ENCODE assay signal across 1 cellular context in the genomic region with DNA sequence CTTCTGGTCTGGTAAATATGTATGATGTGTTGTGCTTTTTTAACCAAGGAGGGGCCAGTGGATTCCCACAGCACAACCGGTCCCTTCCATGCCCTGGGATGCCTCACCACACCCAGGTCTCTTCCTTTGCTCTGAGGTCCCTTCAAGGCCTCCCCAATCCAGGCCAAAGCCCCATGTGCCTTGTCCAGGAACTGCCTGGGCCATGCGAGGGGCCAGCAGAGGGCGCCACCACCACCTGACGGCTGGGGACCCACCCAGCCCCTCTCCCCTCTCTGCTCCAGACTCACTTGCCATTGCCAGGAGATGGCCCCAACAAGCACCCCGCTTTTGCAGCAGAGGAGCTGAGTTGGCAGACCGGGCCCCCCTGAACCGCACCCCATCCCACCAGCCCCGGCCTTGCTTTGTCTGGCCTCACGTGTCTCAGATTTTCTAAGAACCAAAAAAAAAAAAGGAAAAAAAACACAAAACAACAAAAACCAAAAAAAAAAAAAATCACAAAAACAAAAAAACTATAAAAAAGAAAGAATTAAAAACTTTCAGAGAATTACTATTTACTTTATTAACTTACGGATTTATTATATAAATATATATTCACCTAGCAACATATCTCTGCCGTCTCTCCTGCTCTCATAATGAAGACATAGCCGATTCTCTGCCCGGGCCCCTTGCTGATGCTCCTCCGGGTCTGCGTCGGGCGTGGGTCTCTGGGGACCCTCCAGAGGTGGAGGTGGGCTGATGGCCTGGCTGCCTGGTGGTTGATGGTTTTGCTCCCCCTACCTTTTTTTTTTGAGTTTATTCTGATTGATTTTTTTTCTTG.
A peak's percentile ranks its signal among the peaks of the same experiment; 100 is the strongest.
TF ChIP-seq lines count a peak whose summit lies in the region.

No MANE protein-coding gene starts in this region.

TF ChIP-seq in A549, 52 proteins besides CTCF, POLR2A, EP300 and RAD21 (continued from another document):
- no peak for TF ChIP-seq EHMT2 (IDR thresholded peaks at IDR 0.05; ENCODE audit: low read depth)
- peak; percentile 97 for TF ChIP-seq SMC3 (IDR thresholded peaks at IDR 0.05)
- TF ChIP-seq, protein P1, sequence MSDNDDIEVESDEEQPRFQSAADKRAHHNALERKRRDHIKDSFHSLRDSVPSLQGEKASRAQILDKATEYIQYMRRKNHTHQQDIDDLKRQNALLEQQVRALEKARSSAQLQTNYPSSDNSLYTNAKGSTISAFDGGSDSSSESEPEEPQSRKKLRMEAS (IDR thresholded peaks at IDR 0.05), result peak; percentile 94
- no peak for TF ChIP-seq MAFK (IDR thresholded peaks at IDR 0.05; ENCODE audit: partially characterized antibody)
- TF ChIP-seq HOXA7 (CRISPR knock-in tag; IDR thresholded peaks at IDR 0.05), result peak; percentile 82
- TF ChIP-seq, protein P2, sequence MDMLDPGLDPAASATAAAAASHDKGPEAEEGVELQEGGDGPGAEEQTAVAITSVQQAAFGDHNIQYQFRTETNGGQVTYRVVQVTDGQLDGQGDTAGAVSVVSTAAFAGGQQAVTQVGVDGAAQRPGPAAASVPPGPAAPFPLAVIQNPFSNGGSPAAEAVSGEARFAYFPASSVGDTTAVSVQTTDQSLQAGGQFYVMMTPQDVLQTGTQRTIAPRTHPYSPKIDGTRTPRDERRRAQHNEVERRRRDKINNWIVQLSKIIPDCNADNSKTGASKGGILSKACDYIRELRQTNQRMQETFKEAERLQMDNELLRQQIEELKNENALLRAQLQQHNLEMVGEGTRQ (IDR thresholded peaks at IDR 0.05), result 0 out of 2 replicates have a peak, but pooled peaks have one; percentile 13
- no peak for TF ChIP-seq NFE2L2 (conservative IDR thresholded peaks at IDR 0.05; ENCODE audit: low read length)
- TF ChIP-seq, protein P3, sequence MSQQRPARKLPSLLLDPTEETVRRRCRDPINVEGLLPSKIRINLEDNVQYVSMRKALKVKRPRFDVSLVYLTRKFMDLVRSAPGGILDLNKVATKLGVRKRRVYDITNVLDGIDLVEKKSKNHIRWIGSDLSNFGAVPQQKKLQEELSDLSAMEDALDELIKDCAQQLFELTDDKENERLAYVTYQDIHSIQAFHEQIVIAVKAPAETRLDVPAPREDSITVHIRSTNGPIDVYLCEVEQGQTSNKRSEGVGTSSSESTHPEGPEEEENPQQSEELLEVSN (IDR thresholded peaks at IDR 0.05; ENCODE audit: borderline replicate concordance, low read depth), result no peak; the same call in 1 of the 2 replicates
- peak; percentile 65; the same call in 1 of the 2 replicates for TF ChIP-seq TFCP2L1 (CRISPR knock-in tag; IDR thresholded peaks at IDR 0.05)
- no peak for TF ChIP-seq KDM1A (IDR thresholded peaks at IDR 0.05; ENCODE audit: low read depth)
- no peak for TF ChIP-seq CBX2 (IDR thresholded peaks at IDR 0.05; ENCODE audit: borderline replicate concordance, low read depth)
- TF ChIP-seq HOXB5 (CRISPR knock-in tag; IDR thresholded peaks at IDR 0.05), result peak; percentile 83
